In the genomic region with DNA sequence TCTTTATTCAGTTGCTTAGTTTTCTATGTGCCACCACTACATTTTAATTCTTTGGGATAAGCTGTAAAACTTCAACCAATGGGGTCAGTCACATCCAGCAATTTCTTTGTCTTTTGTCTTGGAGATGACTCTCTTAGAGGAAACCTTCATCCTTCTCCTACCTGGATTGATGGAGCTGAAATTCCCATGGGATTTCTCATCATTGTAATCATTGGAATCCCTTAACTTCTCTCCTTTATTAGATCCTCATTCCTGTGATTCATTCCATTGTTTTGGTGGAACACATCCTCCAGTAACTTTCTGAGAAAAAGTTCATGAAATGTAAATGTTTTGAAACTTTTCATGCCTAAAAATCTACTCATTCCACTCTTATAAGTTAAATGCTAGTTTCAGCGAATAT, we compare ENCODE assay signal across 34 cellular contexts. TPM values are rescaled to one million over a fixed set of nuclear protein-coding genes. Genes with fewer than 3 reads are reported as not detected.
"Had no signal": no experiment of that assay in that cellular context is flagged by ENCODE, and none has a peak within 500 bp of the region (broad histone marks: within the 10 kb centered on the region; RNA-seq: fewer than 3 reads in every experiment).

No MANE protein-coding gene starts in this region.

- H3K27ac Mint-ChIP-seq: activated B cell treated with CpG ODN at 0.5 μM for 24 hours; activated CD4-positive, alpha-beta memory T cell treated with anti-CD3 and anti-CD28 coated beads for 36 hours; activated CD4-positive, alpha-beta T cell treated with anti-CD3 and anti-CD28 coated beads, Interleukin-2, amount 10 ng/mL, durations not matched to agents 24 days and 14 days; activated CD8-positive, alpha-beta memory T cell treated with anti-CD3 and anti-CD28 coated beads, Interleukin-2, amount 10 ng/mL, durations not matched to agents 7 days and 5 days; activated CD8-positive, alpha-beta T cell treated with anti-CD3 and anti-CD28 coated beads for 36 hours; activated naive CD4-positive, alpha-beta T cell treated with anti-CD3 and anti-CD28 coated beads, Interleukin-2, amount 10 ng/mL, durations not matched to agents 7 days and 5 days; activated naive CD4-positive, alpha-beta T cell treated with anti-CD3 and anti-CD28 coated beads, Interleukin-2, amount 50 U/mL, for 24 hours; activated naive CD8-positive, alpha-beta T cell; activated naive CD8-positive, alpha-beta T cell treated with anti-CD3 and anti-CD28 coated beads, Interleukin-2, amount 10 ng/mL, durations not matched to agents 7 days and 5 days; activated naive CD8-positive, alpha-beta T cell treated with anti-CD3 and anti-CD28 coated beads, Interleukin-2, amount 50 U/mL, for 24 hours; activated T-cell treated with anti-CD3 and anti-CD28 coated beads, Interleukin-2, amount 50 U/mL, for 24 hours; activated T-helper 2 cell treated with anti-CD3 and anti-CD28 coated beads, Interferon-gamma antibody, Interleukin-2, Interleukin-4, amounts not matched to agents 10 μg/mL and 5 μg/mL and 100 μg/mL, durations not matched to agents 14 hours and 24 hours and 36 hours; brain; T-helper 1 cell treated with Interleukin-12 subunit alpha and Interleukin-12 subunit beta and Interleukin-4 antibody, amounts not matched to agents 30 μg/mL and 1 μg/mL, for 36 hours; T-helper 2 cell treated with Interferon-gamma antibody and Interleukin-4, amounts not matched to agents 5 μg/mL and 100 μg/mL, for 36 hours had no signal

- H3K27me3 Mint-ChIP-seq: activated CD8-positive, alpha-beta memory T cell treated with anti-CD3 and anti-CD28 coated beads, Interleukin-2, amount 10 ng/mL, durations not matched to agents 7 days and 5 days; activated naive CD4-positive, alpha-beta T cell treated with anti-CD3 and anti-CD28 coated beads, Interleukin-2, amount 10 ng/mL, durations not matched to agents 7 days and 5 days; activated naive CD8-positive, alpha-beta T cell treated with anti-CD3 and anti-CD28 coated beads, Interleukin-2, amount 10 ng/mL, durations not matched to agents 7 days and 5 days; central memory CD8-positive, alpha-beta T cell had no signal

- H3K36me3 Mint-ChIP-seq: activated CD4-positive, alpha-beta memory T cell treated with anti-CD3 and anti-CD28 coated beads for 36 hours; activated CD8-positive, alpha-beta memory T cell treated with anti-CD3 and anti-CD28 coated beads, Interleukin-2, amount 10 ng/mL, durations not matched to agents 7 days and 5 days; activated naive CD4-positive, alpha-beta T cell treated with anti-CD3 and anti-CD28 coated beads, Interleukin-2, amount 10 ng/mL, durations not matched to agents 7 days and 5 days; activated naive CD4-positive, alpha-beta T cell treated with anti-CD3 and anti-CD28 coated beads, Interleukin-2, amount 50 U/mL, for 24 hours; activated naive CD8-positive, alpha-beta T cell; activated naive CD8-positive, alpha-beta T cell treated with anti-CD3 and anti-CD28 coated beads, Interleukin-2, amount 10 ng/mL, durations not matched to agents 7 days and 5 days; brain had no signal

- ATAC-seq: activated CD8-positive, alpha-beta memory T cell treated with anti-CD3 and anti-CD28 coated beads, Interleukin-2, amount 10 ng/mL, durations not matched to agents 7 days and 5 days; activated CD8-positive, alpha-beta T cell treated with anti-CD3 and anti-CD28 coated beads for 36 hours; activated naive CD8-positive, alpha-beta T cell treated with anti-CD3 and anti-CD28 coated beads, Interleukin-2, amount 50 U/mL, for 24 hours had no signal

- H3K9me3 ChIP-seq: ascending aorta had no signal

- H3K36me3 ChIP-seq: ascending aorta, cardiac muscle cell had no signal

- H3K4me3 ChIP-seq: ascending aorta, cardiac muscle cell had no signal

- H3K27ac ChIP-seq: ascending aorta, cardiac muscle cell, VCaP had no signal

- H3K4me1 Mint-ChIP-seq: activated B cell treated with CpG ODN at 0.5 μM for 24 hours; activated CD4-positive, alpha-beta T cell treated with anti-CD3 and anti-CD28 coated beads, Interleukin-2, amount 10 ng/mL, durations not matched to agents 24 days and 14 days; activated CD8-positive, alpha-beta memory T cell treated with anti-CD3 and anti-CD28 coated beads, Interleukin-2, amount 10 ng/mL, durations not matched to agents 7 days and 5 days; activated naive CD4-positive, alpha-beta T cell treated with anti-CD3 and anti-CD28 coated beads, Interleukin-2, amount 10 ng/mL, durations not matched to agents 7 days and 5 days; activated naive CD4-positive, alpha-beta T cell treated with anti-CD3 and anti-CD28 coated beads, Interleukin-2, amount 50 U/mL, for 24 hours; activated naive CD8-positive, alpha-beta T cell treated with anti-CD3 and anti-CD28 coated beads, Interleukin-2, amount 10 ng/mL, durations not matched to agents 7 days and 5 days; activated naive CD8-positive, alpha-beta T cell treated with anti-CD3 and anti-CD28 coated beads, Interleukin-2, amount 50 U/mL, for 24 hours; central memory CD8-positive, alpha-beta T cell had no signal

- H3K4me3 Mint-ChIP-seq: activated B cell treated with CpG ODN at 0.5 μM for 24 hours; activated CD4-positive, alpha-beta memory T cell treated with anti-CD3 and anti-CD28 coated beads for 36 hours; activated CD4-positive, alpha-beta T cell treated with anti-CD3 and anti-CD28 coated beads, Interleukin-2, amount 10 ng/mL, durations not matched to agents 24 days and 14 days; activated CD8-positive, alpha-beta memory T cell treated with anti-CD3 and anti-CD28 coated beads, Interleukin-2, amount 10 ng/mL, durations not matched to agents 7 days and 5 days; activated CD8-positive, alpha-beta T cell treated with anti-CD3 and anti-CD28 coated beads for 36 hours; activated naive CD4-positive, alpha-beta T cell treated with anti-CD3 and anti-CD28 coated beads, Interleukin-2, amount 10 ng/mL, durations not matched to agents 7 days and 5 days; activated naive CD4-positive, alpha-beta T cell treated with anti-CD3 and anti-CD28 coated beads, Interleukin-2, amount 50 U/mL, for 24 hours; activated naive CD8-positive, alpha-beta T cell; activated naive CD8-positive, alpha-beta T cell treated with anti-CD3 and anti-CD28 coated beads, Interleukin-2, amount 10 ng/mL, durations not matched to agents 7 days and 5 days; activated naive CD8-positive, alpha-beta T cell treated with anti-CD3 and anti-CD28 coated beads, Interleukin-2, amount 50 U/mL, for 24 hours; activated T-cell treated with anti-CD3 and anti-CD28 coated beads, Interleukin-2, amount 50 U/mL, for 24 hours; brain; central memory CD8-positive, alpha-beta T cell; T-helper 1 cell treated with Interleukin-12 subunit alpha and Interleukin-12 subunit beta and Interleukin-4 antibody, amounts not matched to agents 30 μg/mL and 1 μg/mL, for 36 hours; T-helper 2 cell treated with Interferon-gamma antibody and Interleukin-4, amounts not matched to agents 5 μg/mL and 100 μg/mL, for 36 hours had no signal

- DNase-seq: activated B cell treated with CpG ODN at 0.5 μM for 24 hours; activated CD4-positive, alpha-beta memory T cell treated with anti-CD3 and anti-CD28 coated beads for 36 hours; activated CD4-positive, alpha-beta T cell treated with anti-CD3 and anti-CD28 coated beads for 4 hours; activated CD4-positive, alpha-beta T cell treated with anti-CD3 and anti-CD28 coated beads, Interleukin-2, amount 10 ng/mL, durations not matched to agents 24 days and 14 days; activated CD4-positive, alpha-beta T cell treated with anti-CD3 and anti-CD28 coated beads, Interleukin-2, amount 50 U/mL, for 1 hour; activated CD4-positive, alpha-beta T cell treated with anti-CD3 and anti-CD28 coated beads, Interleukin-2, amount 50 U/mL, for 4 hours; activated CD4-positive, CD25-positive, alpha-beta regulatory T cell treated with anti-CD3 and anti-CD28 coated beads, Interleukin-2, amount 50 U/mL, for 72 hours; activated CD8-positive, alpha-beta memory T cell treated with anti-CD3 and anti-CD28 coated beads, Interleukin-2, amount 10 ng/mL, durations not matched to agents 7 days and 5 days; activated CD8-positive, alpha-beta memory T cell treated with anti-CD3 and anti-CD28 coated beads, Interleukin-2, amount 50 U/mL, for 48 hours; activated CD8-positive, alpha-beta T cell treated with anti-CD3 and anti-CD28 coated beads for 36 hours; activated effector memory CD4-positive, alpha-beta T cell treated with Interleukin-2 at 50 U/mL for 16 hours; activated gamma-delta T cell; activated naive CD4-positive, alpha-beta T cell treated with anti-CD3 and anti-CD28 coated beads, Interleukin-2, amount 10 ng/mL, durations not matched to agents 7 days and 5 days; activated naive CD4-positive, alpha-beta T cell treated with Interleukin-2 at 50 U/mL for 16 hours; activated naive CD8-positive, alpha-beta T cell treated with anti-CD3 and anti-CD28 coated beads, Interleukin-2, amount 10 ng/mL, durations not matched to agents 7 days and 5 days; activated naive CD8-positive, alpha-beta T cell treated with anti-CD3 and anti-CD28 coated beads, Interleukin-2, amount 50 U/mL, for 24 hours; activated T-cell treated with anti-CD3 and anti-CD28 coated beads, Interleukin-2, amount 50 U/mL, for 24 hours; activated T-cell treated with anti-CD3 and anti-CD28 coated beads, Interleukin-2, amount 50 U/mL, for 48 hours; amygdala; anterior cingulate cortex; caudate nucleus; cerebellar nuclear complex; T-helper 2 cell; T-helper 9 cell had no signal

- H3K9me3 Mint-ChIP-seq: activated B cell treated with CpG ODN at 0.5 μM for 24 hours; activated CD4-positive, alpha-beta memory T cell treated with anti-CD3 and anti-CD28 coated beads for 36 hours; activated CD4-positive, alpha-beta T cell treated with anti-CD3 and anti-CD28 coated beads, Interleukin-2, amount 10 ng/mL, durations not matched to agents 24 days and 14 days; activated CD8-positive, alpha-beta T cell treated with anti-CD3 and anti-CD28 coated beads for 36 hours; activated naive CD4-positive, alpha-beta T cell treated with anti-CD3 and anti-CD28 coated beads, Interleukin-2, amount 10 ng/mL, durations not matched to agents 7 days and 5 days; activated naive CD4-positive, alpha-beta T cell treated with anti-CD3 and anti-CD28 coated beads, Interleukin-2, amount 50 U/mL, for 24 hours; activated naive CD8-positive, alpha-beta T cell treated with anti-CD3 and anti-CD28 coated beads, Interleukin-2, amount 10 ng/mL, durations not matched to agents 7 days and 5 days; activated naive CD8-positive, alpha-beta T cell treated with anti-CD3 and anti-CD28 coated beads, Interleukin-2, amount 50 U/mL, for 24 hours; activated T-cell treated with anti-CD3 and anti-CD28 coated beads, Interleukin-2, amount 50 U/mL, for 24 hours; activated T-helper 2 cell treated with anti-CD3 and anti-CD28 coated beads, Interferon-gamma antibody, Interleukin-2, Interleukin-4, amounts not matched to agents 10 μg/mL and 5 μg/mL and 100 μg/mL, durations not matched to agents 14 hours and 24 hours and 36 hours; central memory CD8-positive, alpha-beta T cell; T-helper 1 cell treated with Interleukin-12 subunit alpha and Interleukin-12 subunit beta and Interleukin-4 antibody, amounts not matched to agents 30 μg/mL and 1 μg/mL, for 36 hours; T-helper 2 cell treated with Interferon-gamma antibody and Interleukin-4, amounts not matched to agents 5 μg/mL and 100 μg/mL, for 36 hours had no signal

- H3K27me3 ChIP-seq: ascending aorta, cardiac muscle cell had no signal

RNA-seq across cellular contexts. Expression of a gene that starts 9.6 kb away (rescaled TPM):
- total RNA-seq: activated B cell treated with CpG ODN at 0.5 μM for 24 hours had no signal
